ENCODE assay signal across 8 cellular contexts in the genomic region with DNA sequence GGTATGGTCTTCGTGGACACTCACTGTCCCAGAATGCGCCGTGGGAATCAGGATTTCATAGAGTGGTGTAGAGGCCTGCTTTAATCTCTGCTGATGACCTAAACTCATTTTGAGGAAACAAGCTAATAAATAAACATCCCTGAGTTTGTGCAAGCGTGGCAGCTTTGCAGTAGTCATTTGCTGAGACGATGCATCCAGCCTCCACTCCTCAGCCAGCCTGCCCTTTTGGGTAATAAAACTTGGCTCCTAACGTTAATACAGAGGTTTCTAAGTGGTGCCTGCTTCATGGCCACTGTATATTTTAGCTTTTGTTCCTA. TPM values are rescaled to one million over a fixed set of nuclear protein-coding genes. Genes with fewer than 3 reads are reported as not detected.
DNase-seq lines count a peak whose midpoint lies in the region; ATAC-seq and TF ChIP-seq lines count a peak whose summit lies in the region.

No MANE protein-coding gene starts in this region.

- TF ChIP-seq CTCF in Loucy (conservative IDR thresholded peaks at IDR 0.05; ENCODE audit: low read length) (no peak), choroid plexus epithelial cell (conservative IDR thresholded peaks at IDR 0.05; ENCODE audit: low read depth, low read length) (no peak)

- no peaks in the 10 kb centered on the region for H3K27me3 Mint-ChIP-seq in natural killer cell treated with Interleukin-12 subunit alpha and Interleukin-12 subunit beta and Interleukin-15 and Interleukin-18, amount 100 ng/mL, for 72 hours

- peaks cover 20 to 76% (median 60%) of the 10 kb centered on the region in 11 experiments; a peak in 20 of 22 replicates for H4K20me1 ChIP-seq in BLaER1 treated with 17β-estradiol and CSF1 and Interleukin-3, amounts not matched to agents 10 nM and 100 nM
- H4K20me1 ChIP-seq in Loucy (ENCODE audit: insufficient read depth, low read length, poor library complexity, severe bottlenecking), result peaks cover 74% of the 10 kb centered on the region

- no peaks in the 10 kb centered on the region for H3K9me3 ChIP-seq in BLaER1 treated with 17β-estradiol and CSF1 and Interleukin-3, amounts not matched to agents 10 nM and 100 nM (replicated peaks in 1 of 11)
- no peaks in the 10 kb centered on the region for H3K9me3 ChIP-seq in Loucy (ENCODE audit: insufficient read depth, low read depth, low read length)

- no peak overlapping the region for H2AFZ ChIP-seq in Loucy (ENCODE audit: low read length)

- no peaks in the 10 kb centered on the region for H3K9me3 Mint-ChIP-seq in natural killer cell treated with Interleukin-12 subunit alpha and Interleukin-12 subunit beta and Interleukin-15 and Interleukin-18, amount 100 ng/mL, for 72 hours

- H3K27ac Mint-ChIP-seq in natural killer cell treated with Interleukin-12 subunit alpha and Interleukin-12 subunit beta and Interleukin-15 and Interleukin-18, amount 100 ng/mL, for 72 hours, result peak overlapping the region in 1 of 2 donors; percentile 82

- peaks cover 13% of the 10 kb centered on the region for H3K36me3 Mint-ChIP-seq in natural killer cell treated with Interleukin-12 subunit alpha and Interleukin-12 subunit beta and Interleukin-15 and Interleukin-18, amount 100 ng/mL, for 72 hours

- peak overlapping the region; percentile 67 to 94 (median 86) for H3K4me3 ChIP-seq in BLaER1 treated with 17β-estradiol and CSF1 and Interleukin-3, amounts not matched to agents 10 nM and 100 nM
- peak overlapping the region; percentile 92 for H3K4me3 ChIP-seq in Loucy (ENCODE audit: low read length, poor library complexity, severe bottlenecking)
- peak overlapping the region; percentile 73 for H3K4me3 ChIP-seq in choroid plexus epithelial cell (ENCODE audit: low read depth, low read length)

- peaks cover 49 to 66% (median 58%) of the 10 kb centered on the region in 10 experiments for H3K4me1 ChIP-seq in BLaER1 treated with 17β-estradiol and CSF1 and Interleukin-3, amounts not matched to agents 10 nM and 100 nM
- peaks cover 70% of the 10 kb centered on the region for H3K4me1 ChIP-seq in Loucy (ENCODE audit: insufficient read depth, low read length, poor library complexity, severe bottlenecking)

- no peaks in the 10 kb centered on the region for H3K9me2 ChIP-seq in Loucy (replicated peaks; ENCODE audit: low read depth, low read length)

- peak overlapping the region in 9 of 11 experiments; percentile 81 to 92 (median 89); a peak in 15 of 22 replicates for H3K27ac ChIP-seq in BLaER1 treated with 17β-estradiol and CSF1 and Interleukin-3, amounts not matched to agents 10 nM and 100 nM

- H3K36me3 ChIP-seq in BLaER1 treated with 17β-estradiol and CSF1 and Interleukin-3, amounts not matched to agents 10 nM and 100 nM, result peaks cover 0 to 59% (median 38%) of the 10 kb centered on the region in 11 experiments; a peak in 20 of 22 replicates
- peaks cover 6% of the 10 kb centered on the region for H3K36me3 ChIP-seq in Loucy (ENCODE audit: insufficient read depth, low read length)

- H3K9ac ChIP-seq in BLaER1 treated with 17β-estradiol and CSF1 and Interleukin-3, amounts not matched to agents 10 nM and 100 nM, result peak overlapping the region; percentile 83 to 93 (median 87); a peak in 21 of 22 replicates
- H3K9ac ChIP-seq in Loucy (ENCODE audit: low read depth, low read length, poor library complexity, severe bottlenecking), result peak overlapping the region; percentile 87

- peak overlapping the region; percentile 82 to 98 (median 93) for H3K4me2 ChIP-seq in BLaER1 treated with 17β-estradiol and CSF1 and Interleukin-3, amounts not matched to agents 10 nM and 100 nM
- H3K4me2 ChIP-seq in Loucy (ENCODE audit: low read depth, low read length, poor library complexity, severe bottlenecking), result peak overlapping the region; percentile 96

- H3K4me1 Mint-ChIP-seq in natural killer cell treated with Interleukin-12 subunit alpha and Interleukin-12 subunit beta and Interleukin-15 and Interleukin-18, amount 100 ng/mL, for 72 hours (ENCODE audit: low read depth in 2 of 2), result peaks cover 35 to 40% of the 10 kb centered on the region in 2 donors

- H3K27me3 ChIP-seq in BLaER1 treated with 17β-estradiol and CSF1 and Interleukin-3, amounts not matched to agents 10 nM and 100 nM, result no peaks in the 10 kb centered on the region
- no peaks in the 10 kb centered on the region for H3K27me3 ChIP-seq in Loucy (ENCODE audit: insufficient read depth, low read length, poor library complexity, severe bottlenecking)

- intact Hi-C loops in posterior vena cava (cut with DNase I), result no loop called here

- peak overlapping the region; percentile 93 for H3K4me3 Mint-ChIP-seq in natural killer cell treated with Interleukin-12 subunit alpha and Interleukin-12 subunit beta and Interleukin-15 and Interleukin-18, amount 100 ng/mL, for 72 hours

- ATAC-seq in natural killer cell treated with Interleukin-12 subunit alpha and Interleukin-12 subunit beta and Interleukin-15 and Interleukin-18, amount 100 ng/mL, for 72 hours, result no peak
- ATAC-seq in HG03097 (IDR thresholded peaks at IDR 0.05; ENCODE audit: low FRiP score, unreplicated experiment), result no peak

- no peak for DNase-seq in choroid plexus epithelial cell (ENCODE audit: low read depth)
- no peak for DNase-seq in natural killer cell treated with Interleukin-12 subunit alpha and Interleukin-12 subunit beta and Interleukin-15 and Interleukin-18, amount 100 ng/mL, for 72 hours (ENCODE audit: low spot score)
- DNase-seq in NCI-H2196 (lab: John Stamatoyannopoulos, UW; ENCODE audit: unreplicated experiment), result no peak
- DNase-seq in posterior vena cava (ENCODE audit: low spot score), result no peak
- no peak for DNase-seq in NCI-H2081 (lab: John Stamatoyannopoulos, UW)

- H3K79me2 ChIP-seq in Loucy (ENCODE audit: insufficient read depth, low read length), result peaks cover 91% of the 10 kb centered on the region

- H3F3A ChIP-seq in Loucy (ENCODE audit: low read depth), result no peaks in the 10 kb centered on the region

RNA-seq across cellular contexts. Expression of a gene that starts 1.3 kb away (rescaled TPM):
- 10 to 100 TPM; 21.3 to 39.4 TPM for total RNA-seq in natural killer cell treated with Interleukin-12 subunit alpha and Interleukin-12 subunit beta and Interleukin-15 and Interleukin-18, amount 100 ng/mL, for 72 hours
- total RNA-seq in posterior vena cava, result 1 to 10 TPM; 7.6 to 9.8 TPM

RNA-seq across cellular contexts. Expression of a gene that starts 1.5 kb away (rescaled TPM):
- total RNA-seq in natural killer cell treated with Interleukin-12 subunit alpha and Interleukin-12 subunit beta and Interleukin-15 and Interleukin-18, amount 100 ng/mL, for 72 hours, result 1 to 10 TPM; 1.9 to 4.7 TPM
- total RNA-seq in posterior vena cava, result 1 to 10 TPM; 2.1 to 2.7 TPM
